Comparison of ENCODE assay signal across 15 cellular contexts in the genomic region with DNA sequence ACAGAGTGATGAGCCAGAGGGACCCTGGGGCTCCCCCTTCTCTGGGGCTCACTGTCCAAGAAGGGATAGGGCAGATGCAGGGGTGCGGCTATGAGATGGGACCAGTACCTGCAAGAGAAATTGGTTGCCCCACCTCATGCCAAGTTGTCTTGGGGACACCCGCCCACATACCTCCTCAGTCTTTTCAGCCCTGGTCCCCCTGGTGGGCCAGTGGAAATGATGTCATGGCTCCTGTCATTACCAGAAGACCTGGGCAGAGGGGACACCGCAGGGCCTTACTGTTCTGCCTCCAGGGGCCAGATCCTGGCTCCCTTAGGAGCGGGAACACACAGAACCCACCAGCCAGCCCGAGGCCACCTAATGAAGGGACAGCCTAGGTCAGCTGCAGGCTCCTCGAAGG.
"Had no signal": no experiment of that assay in that cellular context is flagged by ENCODE, and none has a peak within 500 bp of the region (broad histone marks: within the 10 kb centered on the region; RNA-seq: fewer than 3 reads in every experiment).

No MANE protein-coding gene starts in this region.

- H3K4me2 ChIP-seq: SK-N-SH had no signal

- ATAC-seq: left ventricle myocardium superior had no signal

- H3K27ac Mint-ChIP-seq: stimulated activated naive CD8-positive, alpha-beta T cell treated with anti-CD3 and anti-CD28 coated beads, Interleukin-15, amount 100 ng/mL, for 72 hours had no signal

- FAIRE-seq: colon, keratinocyte had no signal

- H3K4me1 Mint-ChIP-seq: stimulated activated naive CD8-positive, alpha-beta T cell treated with anti-CD3 and anti-CD28 coated beads, Interleukin-15, amount 100 ng/mL, for 72 hours had no signal

- H3K27me3 ChIP-seq: ovary had no signal

- H3K9ac ChIP-seq: SK-N-SH had no signal

- H3K4me3 ChIP-seq: ovary had no signal

- H3K27ac ChIP-seq: ascending aorta, epithelial cell of prostate, ovary had no signal

- H3K9me3 ChIP-seq: ascending aorta, ovary, SK-N-SH had no signal

- H3K9me3 Mint-ChIP-seq: stimulated activated naive CD8-positive, alpha-beta T cell treated with anti-CD3 and anti-CD28 coated beads, Interleukin-15, amount 100 ng/mL, for 72 hours had no signal

- DNase-seq: activated CD4-positive, alpha-beta T cell treated with anti-CD3 and anti-CD28 coated beads, Interleukin-2, amount 50 U/mL, for 1 hour; activated CD4-positive, CD25-positive, alpha-beta regulatory T cell; activated T-cell treated with anti-CD3 and anti-CD28 coated beads, Interleukin-2, amount 50 U/mL, for 48 hours; effector memory CD4-positive, alpha-beta T cell; left ventricle myocardium superior; mesendoderm; ovary; SK-N-SH; stimulated activated CD4-positive, alpha-beta T cell treated with anti-CD3 and anti-CD28 coated beads, Interleukin-15, amount 100 ng/mL, for 24 hours; stimulated activated CD4-positive, alpha-beta T cell treated with anti-CD3 and anti-CD28 coated beads, Interleukin-4, amount 100 ng/mL, for 24 hours had no signal

- H3K36me3 ChIP-seq: ascending aorta, ovary had no signal
